28 cellular contexts compared by ENCODE assay signal in the genomic region with DNA sequence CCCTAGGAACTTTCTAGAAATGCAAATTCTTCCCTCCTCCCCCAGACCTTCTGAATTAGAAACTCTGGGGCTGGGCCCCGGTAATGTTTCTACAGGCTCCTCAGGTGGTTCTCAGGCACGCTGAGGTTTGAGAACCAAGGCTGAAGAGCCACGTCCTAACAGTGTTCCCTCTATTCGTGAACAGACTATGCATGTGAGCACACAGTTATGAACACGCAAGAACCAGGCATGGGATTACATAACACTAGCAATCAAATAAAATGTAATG.
A peak's percentile ranks its signal among the peaks of the same experiment; 100 is the strongest.
DNase-seq lines count a peak whose midpoint lies in the region; ATAC-seq, FAIRE-seq and TF ChIP-seq lines count a peak whose summit lies in the region.
"Had no signal": no experiment of that assay in that cellular context is flagged by ENCODE, and none has a peak within 500 bp of the region (broad histone marks: within the 10 kb centered on the region; RNA-seq: fewer than 3 reads in every experiment).

No MANE protein-coding gene starts in this region.

- H3K23ac ChIP-seq in H1 (ENCODE audit: insufficient read length): no peak overlapping the region

- peak overlapping the region; percentile 34 to 60 for H3K4me2 ChIP-seq in H1 (ENCODE audit: insufficient read depth in 1 of 2, low read depth in 2 of 2, low read length in 2 of 2)

- H3K56ac ChIP-seq in H1 (replicated peaks; ENCODE audit: insufficient read length, low read depth, low read length): no peak overlapping the region

- peak overlapping the region; percentile 58 for H3K4ac ChIP-seq in H1 (replicated peaks; ENCODE audit: insufficient read length, low read depth, low read length)

- no peaks in the 10 kb centered on the region for H3K79me1 ChIP-seq in H1 (ENCODE audit: low read depth, low read length)

- H4K5ac ChIP-seq in H1 (ENCODE audit: insufficient read length, low read depth, low read length): peak overlapping the region; percentile 89

- no peak overlapping the region for H2AK5ac ChIP-seq in H1 (ENCODE audit: low read depth, low read length)

- no peaks in the 10 kb centered on the region for H4K20me1 ChIP-seq in H1 (replicated peaks in 1 of 2; ENCODE audit: control insufficient read depth in 1 of 2, insufficient read depth in 2 of 2, low read length in 2 of 2)

- peak overlapping the region; percentile 89 for H3K27ac ChIP-seq in HUES48 (ENCODE audit: low read depth, low read length)
- no peak overlapping the region for H3K27ac ChIP-seq in H1 (ENCODE audit: low read depth, low read length)
- H3K27ac ChIP-seq in muscle layer of colon (ENCODE audit: low read depth, low read length): peak overlapping the region; percentile 61
- H3K27ac ChIP-seq in thyroid gland: peak overlapping the region; percentile 79 to 87 (median 86)
- H3K27ac ChIP-seq: pancreas had no signal

- H3K18ac ChIP-seq in H1 (ENCODE audit: extremely low read depth, low read length): peak overlapping the region; percentile 41; the same call in 1 of the 2 replicates

- intact Hi-C loops in thyroid gland (cut with DNase I): no loop called here

- no peak for TF ChIP-seq RAD21 in H1 (IDR thresholded peaks at IDR 0.05 in 1 of 2, conservative IDR thresholded peaks at IDR 0.05 in 1 of 2; ENCODE audit: low read depth in 2 of 2, low read length in 2 of 2)

- POLR2A ChIA-PET in H1 (lab: Charles Lee; ENCODE audit: partially characterized antibody): interaction anchor here (3.2 to 3.9 kb wide), 2 partner anchors 10 to 12 kb away, joined by 13 to 18 read pairs; no protein-coding TSS in a partner anchor

- H3K4me3 ChIP-seq in HUES48 (ENCODE audit: low read depth, low read length) (0 out of 2 replicates have a peak overlapping the region, but pooled peaks have one; percentile 5), H1 (ENCODE audit: extremely low read depth in 1 of 4, insufficient read depth in 2 of 4, low read depth in 3 of 4, low read length in 4 of 4) (peak overlapping the region in 1 of 4 experiments; percentile 31; a peak in 1 of 8 replicates), muscle layer of colon (ENCODE audit: low read depth in 1 of 2, low read length in 2 of 2) (no peak overlapping the region), thyroid gland (replicated peaks in 1 of 3) (no peak overlapping the region)
- H3K4me3 ChIP-seq: coronary artery, pancreas, skin epidermis had no signal

- WGBS in H1 (ENCODE audit: extremely low coverage in 1 of 2, insufficient coverage in 1 of 2, insufficient read length in 1 of 2, insufficient replicate concordance in 2 of 2, low coverage in 1 of 2, low lambda C conversion rate in 2 of 2, missing lambda C conversion rate in 1 of 2), 2 experiments: 11% methylated on average over 5 of the region's 5 CpGs; no CpG with 5 or more reads in 1 of the 2 experiments
- WGBS in thyroid gland, 2 donors: 19 to 34% methylated on average over 5 of the region's 5 CpGs

- CTCF ChIA-PET in H1 (lab: Charles Lee; ENCODE audit: partially characterized antibody): interaction anchor here (1.3 to 2.2 kb wide), 2 partner anchors 10 to 13 kb away, joined by 4 to 6 read pairs; no protein-coding TSS in a partner anchor

- no peaks in the 10 kb centered on the region for H3K27me3 Mint-ChIP-seq in natural killer cell treated with Interleukin-12 subunit alpha and Interleukin-12 subunit beta and Interleukin-15 and Interleukin-18, amount 100 ng/mL, for 72 hours
- H3K27me3 Mint-ChIP-seq: activated CD4-positive, alpha-beta T cell treated with anti-CD3 and anti-CD28 coated beads, Interleukin-2, amount 10 ng/mL, durations not matched to agents 24 days and 14 days; T-cell had no signal

- H3K36me3 ChIP-seq in HUES48 (ENCODE audit: control insufficient read depth, insufficient read depth, low read length): 0 out of 2 replicates have a peak, but pooled peaks cover 4% of the 10 kb centered on the region
- no peaks in the 10 kb centered on the region for H3K36me3 ChIP-seq in H1 (ENCODE audit: control insufficient read depth in 2 of 4, insufficient read depth in 4 of 4, low read length in 3 of 4)
- H3K36me3 ChIP-seq in muscle layer of colon (ENCODE audit: insufficient read depth, low read length): peaks cover 22% of the 10 kb centered on the region
- no peaks in the 10 kb centered on the region for H3K36me3 ChIP-seq in thyroid gland
- H3K36me3 ChIP-seq: pancreas had no signal

- peak; percentile 19 for FAIRE-seq in H1 (lab: Jason Lieb, UNC)
- FAIRE-seq: GM18507, pancreas had no signal

- H4K91ac ChIP-seq in H1 (replicated peaks; ENCODE audit: insufficient read length, low read length): peak overlapping the region; percentile 92

- no peak overlapping the region for H2BK15ac ChIP-seq in H1 (ENCODE audit: low read length)

- H4K8ac ChIP-seq in H1 (ENCODE audit: extremely low read depth, insufficient read depth, low read length): no peak overlapping the region

- no peaks in the 10 kb centered on the region for H3K27me3 ChIP-seq in HUES48 (ENCODE audit: control insufficient read depth, insufficient read depth, low read length)
- H3K27me3 ChIP-seq in H1 (replicated peaks in 1 of 4; ENCODE audit: control insufficient read depth in 3 of 4, extremely low read depth in 1 of 4, insufficient read depth in 3 of 4, low read length in 3 of 4): no peaks in the 10 kb centered on the region; a peak in 2 of 7 replicates
- no peaks in the 10 kb centered on the region for H3K27me3 ChIP-seq in muscle layer of colon (ENCODE audit: control insufficient read depth in 1 of 2, insufficient read depth in 2 of 2, low read length in 2 of 2)
- no peaks in the 10 kb centered on the region for H3K27me3 ChIP-seq in thyroid gland
- H3K27me3 ChIP-seq: pancreas had no signal

- H3K4me3 Mint-ChIP-seq in natural killer cell treated with Interleukin-12 subunit alpha and Interleukin-12 subunit beta and Interleukin-15 and Interleukin-18, amount 100 ng/mL, for 72 hours: no peak overlapping the region
- H3K4me3 Mint-ChIP-seq: activated CD4-positive, alpha-beta T cell treated with anti-CD3 and anti-CD28 coated beads, Interleukin-2, amount 10 ng/mL, durations not matched to agents 24 days and 14 days; nephron progenitor cell; T-cell had no signal

- peak overlapping the region; percentile 82 for H2BK120ac ChIP-seq in H1 (replicated peaks; ENCODE audit: low read depth, low read length)

- peaks cover 6% of the 10 kb centered on the region in 2 donors for H3K4me1 Mint-ChIP-seq in natural killer cell treated with Interleukin-12 subunit alpha and Interleukin-12 subunit beta and Interleukin-15 and Interleukin-18, amount 100 ng/mL, for 72 hours (ENCODE audit: low read depth in 2 of 2)
- H3K4me1 Mint-ChIP-seq: activated CD4-positive, alpha-beta T cell treated with anti-CD3 and anti-CD28 coated beads, Interleukin-2, amount 10 ng/mL, durations not matched to agents 24 days and 14 days; T-cell had no signal

- H3K9me3 Mint-ChIP-seq in natural killer cell treated with Interleukin-12 subunit alpha and Interleukin-12 subunit beta and Interleukin-15 and Interleukin-18, amount 100 ng/mL, for 72 hours: no peaks in the 10 kb centered on the region
- H3K9me3 Mint-ChIP-seq: activated CD4-positive, alpha-beta T cell treated with anti-CD3 and anti-CD28 coated beads, Interleukin-2, amount 10 ng/mL, durations not matched to agents 24 days and 14 days; nephron progenitor cell; T-cell had no signal

- H2BK5ac ChIP-seq in H1 (ENCODE audit: low read depth, low read length): peak overlapping the region; percentile 69; the same call in 1 of the 2 replicates

- no peak for TF ChIP-seq POLR2A in H1 (IDR thresholded peaks at IDR 0.05; ENCODE audit: control extremely low read depth in 1 of 2, low read depth in 2 of 2, low read length in 2 of 2)
- TF ChIP-seq POLR2A in thyroid gland (IDR thresholded peaks at IDR 0.05): no peak

- no peaks in the 10 kb centered on the region for H3K36me3 Mint-ChIP-seq in natural killer cell treated with Interleukin-12 subunit alpha and Interleukin-12 subunit beta and Interleukin-15 and Interleukin-18, amount 100 ng/mL, for 72 hours

- peak overlapping the region; percentile 88; the same call in 1 of the 2 replicates for H2BK20ac ChIP-seq in H1 (ENCODE audit: low read length)

- H3K23me2 ChIP-seq in H1 (ENCODE audit: low read depth, low read length): no peaks in the 10 kb centered on the region

- H3K4me1 ChIP-seq in HUES48 (ENCODE audit: control insufficient read depth, insufficient read depth, low read length) (peaks cover 38% of the 10 kb centered on the region), H1 (replicated peaks in 1 of 4; ENCODE audit: control insufficient read depth in 3 of 4, insufficient read depth in 4 of 4, low read length in 3 of 4) (peaks cover 19 to 36% (median 31%) of the 10 kb centered on the region in 4 experiments), muscle layer of colon (ENCODE audit: insufficient read depth, low read length) (peaks cover 89% of the 10 kb centered on the region), thyroid gland (peaks cover 64 to 90% of the 10 kb centered on the region in 2 donors)

- DNase-seq in H1 (ENCODE audit: low read depth in 1 of 2, low spot score in 2 of 2) (no peak), thyroid gland (peak in 1 of 2 donors; percentile 20), NCI-H446 treated with DMSO at 0.1 percent for 48 hours (lab: John Stamatoyannopoulos, UW) (no peak)
- no peak for DNase-seq in stimulated activated CD4-positive, alpha-beta T cell treated with anti-CD3 and anti-CD28 coated beads, Interleukin-2, amount 100 ng/mL, for 48 hours
- no peak for DNase-seq in natural killer cell treated with Interleukin-12 subunit alpha and Interleukin-12 subunit beta and Interleukin-15 and Interleukin-18, amount 100 ng/mL, for 72 hours (ENCODE audit: low spot score)
- DNase-seq: ACHN; activated CD4-positive, alpha-beta T cell treated with anti-CD3 and anti-CD28 coated beads, Interleukin-2, amount 10 ng/mL, durations not matched to agents 24 days and 14 days; activated effector memory CD4-positive, alpha-beta T cell treated with Interleukin-2 at 50 U/mL for 16 hours; activated T-cell treated with anti-CD3 and anti-CD28 coated beads, Interleukin-2, amount 50 U/mL, for 1 hour; caudate nucleus; effector CD8-positive, alpha-beta T cell; EL; HCEC 1CT; NCI-H1048; NCI-H187; NCI-H524; nephron progenitor cell; NK-92 treated with Interleukin-12 subunit alpha and Interleukin-12 subunit beta, amount 100 ng/mL, for 24 hours; pancreas; PC-3; stimulated activated naive CD8-positive, alpha-beta T cell treated with anti-CD3 and anti-CD28 coated beads, Interleukin-15, Interleukin-2, amounts not matched to agents 100 U/mL and 50 U/mL, for 24 hours; T-cell had no signal

- no peak overlapping the region for H3K27ac Mint-ChIP-seq in natural killer cell treated with Interleukin-12 subunit alpha and Interleukin-12 subunit beta and Interleukin-15 and Interleukin-18, amount 100 ng/mL, for 72 hours
- H3K27ac Mint-ChIP-seq: activated CD4-positive, alpha-beta T cell treated with anti-CD3 and anti-CD28 coated beads, Interleukin-2, amount 10 ng/mL, durations not matched to agents 24 days and 14 days; nephron progenitor cell; T-cell had no signal

- H2AFZ ChIP-seq in H1 (ENCODE audit: low read length): no peak overlapping the region

- H3K14ac ChIP-seq in H1 (ENCODE audit: insufficient read length): no peak overlapping the region

- no peak for TF ChIP-seq EP300 in H1 (IDR thresholded peaks at IDR 0.05; ENCODE audit: borderline replicate concordance in 1 of 2, low read depth in 2 of 2, low read length in 2 of 2)

- no peaks in the 10 kb centered on the region; a peak in 1 of 4 replicates for H3K79me2 ChIP-seq in H1 (ENCODE audit: control insufficient read depth in 1 of 2, insufficient read depth in 2 of 2, low read length in 2 of 2)

- TF ChIP-seq CTCF in H1 (IDR thresholded peaks at IDR 0.05; ENCODE audit: control extremely low read depth in 1 of 3, insufficient read depth in 1 of 3, low read depth in 1 of 3, low read length in 3 of 3): no peak
- no peak for TF ChIP-seq CTCF in thyroid gland (IDR thresholded peaks at IDR 0.05)

- peak overlapping the region; percentile 75; the same call in 1 of the 2 replicates for H2BK12ac ChIP-seq in H1 (ENCODE audit: low read depth, low read length)

- H3K9me3 ChIP-seq in HUES48 (ENCODE audit: control insufficient read depth, insufficient read depth, low read length) (no peaks in the 10 kb centered on the region), H1 (ENCODE audit: insufficient read depth in 2 of 2, low read depth in 1 of 2, low read length in 1 of 2) (no peaks in the 10 kb centered on the region), muscle layer of colon (ENCODE audit: low read length) (no peaks in the 10 kb centered on the region), thyroid gland (no peaks in the 10 kb centered on the region)
- H3K9me3 ChIP-seq: pancreas had no signal

- no peak for ATAC-seq in natural killer cell treated with Interleukin-12 subunit alpha and Interleukin-12 subunit beta and Interleukin-15 and Interleukin-18, amount 100 ng/mL, for 72 hours
- ATAC-seq in HG02885 (IDR thresholded peaks at IDR 0.05; ENCODE audit: poor library complexity, unreplicated experiment): no peak
- ATAC-seq: pancreas; PC-3; stimulated activated naive CD8-positive, alpha-beta T cell treated with anti-CD3 and anti-CD28 coated beads, Interleukin-15, Interleukin-2, amounts not matched to agents 100 U/mL and 50 U/mL, for 24 hours; T-cell had no signal

- H3K9ac ChIP-seq in HUES48 (ENCODE audit: low read depth, low read length) (no peak overlapping the region), H1 (replicated peaks in 1 of 4; ENCODE audit: extremely low read depth in 1 of 4, low read depth in 3 of 4, low read length in 3 of 4) (no peak overlapping the region), muscle layer of colon (ENCODE audit: low read length) (no peak overlapping the region)
